Comparison of ENCODE assay signal across 13 cellular contexts in genomic region chr1:54274448-54274847, GRCh38.
A peak's percentile ranks its signal among the peaks of the same experiment; 100 is the strongest.
DNase-seq lines count a peak whose midpoint lies in the region; ATAC-seq and TF ChIP-seq lines count a peak whose summit lies in the region.
"Had no signal": no experiment of that assay in that cellular context is flagged by ENCODE, and none has a peak within 500 bp of the region (broad histone marks: within the 10 kb centered on the region; RNA-seq: fewer than 3 reads in every experiment).

No MANE protein-coding gene starts in this region.

- no peaks in the 10 kb centered on the region for H3K9me3 Mint-ChIP-seq in activated naive CD8-positive, alpha-beta T cell treated with anti-CD3 and anti-CD28 coated beads, Interleukin-2, amount 10 ng/mL, durations not matched to agents 7 days and 5 days
- no peaks in the 10 kb centered on the region for H3K9me3 Mint-ChIP-seq in activated naive CD8-positive, alpha-beta T cell treated with anti-CD3 and anti-CD28 coated beads for 36 hours
- no peaks in the 10 kb centered on the region for H3K9me3 Mint-ChIP-seq in natural killer cell treated with Interleukin-12 subunit alpha and Interleukin-12 subunit beta and Interleukin-15 and Interleukin-18, amount 100 ng/mL, for 72 hours
- H3K9me3 Mint-ChIP-seq: CD4-positive, CD25-positive, alpha-beta regulatory T cell; memory B cell had no signal

- no peak for ATAC-seq in activated naive CD8-positive, alpha-beta T cell treated with anti-CD3 and anti-CD28 coated beads, Interleukin-2, amount 10 ng/mL, durations not matched to agents 7 days and 5 days (ENCODE audit: low read depth)
- ATAC-seq in natural killer cell treated with Interleukin-12 subunit alpha and Interleukin-12 subunit beta and Interleukin-15 and Interleukin-18, amount 100 ng/mL, for 72 hours: no peak

- no peak for TF ChIP-seq POLR2A in uterus (IDR thresholded peaks at IDR 0.05)

- H3K9ac ChIP-seq in duodenal mucosa (ENCODE audit: low read depth in 1 of 2, low read length in 2 of 2): peak overlapping the region in 1 of 2 donors; percentile 21

- DNase-seq in activated naive CD8-positive, alpha-beta T cell treated with anti-CD3 and anti-CD28 coated beads, Interleukin-2, amount 10 ng/mL, durations not matched to agents 7 days and 5 days: no peak
- DNase-seq in activated naive CD8-positive, alpha-beta T cell treated with anti-CD3 and anti-CD28 coated beads for 36 hours: no peak
- no peak for DNase-seq in natural killer cell treated with Interleukin-12 subunit alpha and Interleukin-12 subunit beta and Interleukin-15 and Interleukin-18, amount 100 ng/mL, for 72 hours (ENCODE audit: low spot score)
- DNase-seq in uterus (no peak), MV-4-11 (lab: John Stamatoyannopoulos, UW) (no peak), NCI-H1092 treated with DMSO at 0.1 percent for 48 hours (lab: John Stamatoyannopoulos, UW) (no peak)
- no peak for DNase-seq in activated CD4-positive, alpha-beta T cell treated with anti-CD3 and anti-CD28 coated beads, Interleukin-2, amount 50 U/mL, for 4 hours
- DNase-seq: activated CD8-positive, alpha-beta memory T cell treated with anti-CD3 and anti-CD28 coated beads for 24 hours; CD4-positive, CD25-positive, alpha-beta regulatory T cell; KG1; PC-9 had no signal

- no peaks in the 10 kb centered on the region for H3K27me3 Mint-ChIP-seq in activated naive CD8-positive, alpha-beta T cell treated with anti-CD3 and anti-CD28 coated beads, Interleukin-2, amount 10 ng/mL, durations not matched to agents 7 days and 5 days
- H3K27me3 Mint-ChIP-seq in activated naive CD8-positive, alpha-beta T cell treated with anti-CD3 and anti-CD28 coated beads for 36 hours: no peaks in the 10 kb centered on the region
- H3K27me3 Mint-ChIP-seq in natural killer cell treated with Interleukin-12 subunit alpha and Interleukin-12 subunit beta and Interleukin-15 and Interleukin-18, amount 100 ng/mL, for 72 hours: no peaks in the 10 kb centered on the region
- H3K27me3 Mint-ChIP-seq: CD4-positive, CD25-positive, alpha-beta regulatory T cell; memory B cell had no signal

- no peak overlapping the region for H3K4me3 ChIP-seq in duodenal mucosa (ENCODE audit: low read depth in 1 of 2, low read length in 2 of 2)
- no peak overlapping the region for H3K4me3 ChIP-seq in uterus
- H3K4me3 ChIP-seq: PC-9 had no signal

- H3K27ac ChIP-seq in duodenal mucosa (ENCODE audit: low read depth, low read length): peak overlapping the region; percentile 71
- peak overlapping the region; percentile 85 to 95 for H3K27ac ChIP-seq in uterus
- H3K27ac ChIP-seq: PC-9 had no signal

- intact Hi-C loops in uterus (cut with DNase I; ENCODE audit: low total_unique reads): loop anchor here (5.0 to 10.0 kb wide), 3 partner anchors 50 to 213 kb away; partner anchors contain the start of gene SSBP3

- H3K9me3 ChIP-seq in duodenal mucosa (ENCODE audit: control insufficient read depth in 1 of 2, low read length in 2 of 2) (no peaks in the 10 kb centered on the region), uterus (no peaks in the 10 kb centered on the region)

- H3K4me1 Mint-ChIP-seq in activated naive CD8-positive, alpha-beta T cell treated with anti-CD3 and anti-CD28 coated beads, Interleukin-2, amount 10 ng/mL, durations not matched to agents 7 days and 5 days: peaks cover 42% of the 10 kb centered on the region
- H3K4me1 Mint-ChIP-seq in activated naive CD8-positive, alpha-beta T cell treated with anti-CD3 and anti-CD28 coated beads for 36 hours: peaks cover 34% of the 10 kb centered on the region
- peaks cover 35 to 60% of the 10 kb centered on the region in 2 donors for H3K4me1 Mint-ChIP-seq in natural killer cell treated with Interleukin-12 subunit alpha and Interleukin-12 subunit beta and Interleukin-15 and Interleukin-18, amount 100 ng/mL, for 72 hours (ENCODE audit: low read depth in 2 of 2)

- H3K27me3 ChIP-seq in duodenal mucosa (ENCODE audit: control insufficient read depth in 1 of 2, insufficient read depth in 2 of 2, low read length in 2 of 2) (no peaks in the 10 kb centered on the region), uterus (no peaks in the 10 kb centered on the region)

- POLR2A ChIA-PET in activated naive CD8-positive, alpha-beta T cell treated with anti-CD3 and anti-CD28 coated beads, Interleukin-2, amount 10 ng/mL, durations not matched to agents 7 days and 5 days (lab: Charles Lee): interaction anchor here (1.6 to 2.6 kb wide), 2 partner anchors 11 to 13 kb away, joined by 4 to 11 read pairs; no protein-coding TSS in a partner anchor

- H3K27ac Mint-ChIP-seq in activated naive CD8-positive, alpha-beta T cell treated with anti-CD3 and anti-CD28 coated beads, Interleukin-2, amount 10 ng/mL, durations not matched to agents 7 days and 5 days: peak overlapping the region; percentile 75
- H3K27ac Mint-ChIP-seq in activated naive CD8-positive, alpha-beta T cell treated with anti-CD3 and anti-CD28 coated beads for 36 hours: no peak overlapping the region
- H3K27ac Mint-ChIP-seq in natural killer cell treated with Interleukin-12 subunit alpha and Interleukin-12 subunit beta and Interleukin-15 and Interleukin-18, amount 100 ng/mL, for 72 hours: peak overlapping the region; percentile 44 to 76

- peaks cover 10% of the 10 kb centered on the region for H3K36me3 Mint-ChIP-seq in activated naive CD8-positive, alpha-beta T cell treated with anti-CD3 and anti-CD28 coated beads, Interleukin-2, amount 10 ng/mL, durations not matched to agents 7 days and 5 days
- peaks cover 8% of the 10 kb centered on the region for H3K36me3 Mint-ChIP-seq in activated naive CD8-positive, alpha-beta T cell treated with anti-CD3 and anti-CD28 coated beads for 36 hours
- H3K36me3 Mint-ChIP-seq in natural killer cell treated with Interleukin-12 subunit alpha and Interleukin-12 subunit beta and Interleukin-15 and Interleukin-18, amount 100 ng/mL, for 72 hours: peaks cover 4% of the 10 kb centered on the region

- peak in 2 of 4 experiments; percentile 18 for TF ChIP-seq CTCF in uterus (IDR thresholded peaks at IDR 0.05)

- H3K36me3 ChIP-seq in duodenal mucosa (ENCODE audit: control insufficient read depth in 1 of 2, insufficient read depth in 2 of 2, low read length in 2 of 2): peaks cover 0 to 8% of the 10 kb centered on the region in 2 donors
- H3K36me3 ChIP-seq in uterus: no peaks in the 10 kb centered on the region

- peaks cover 73% of the 10 kb centered on the region in 2 donors for H3K4me1 ChIP-seq in duodenal mucosa (ENCODE audit: control insufficient read depth in 1 of 2, insufficient read depth in 2 of 2, low read length in 2 of 2)
- peaks cover 45 to 46% of the 10 kb centered on the region in 2 donors for H3K4me1 ChIP-seq in uterus

- H3K4me3 Mint-ChIP-seq in activated naive CD8-positive, alpha-beta T cell treated with anti-CD3 and anti-CD28 coated beads, Interleukin-2, amount 10 ng/mL, durations not matched to agents 7 days and 5 days: no peak overlapping the region
- H3K4me3 Mint-ChIP-seq in activated naive CD8-positive, alpha-beta T cell treated with anti-CD3 and anti-CD28 coated beads for 36 hours: no peak overlapping the region
- H3K4me3 Mint-ChIP-seq in natural killer cell treated with Interleukin-12 subunit alpha and Interleukin-12 subunit beta and Interleukin-15 and Interleukin-18, amount 100 ng/mL, for 72 hours: no peak overlapping the region
- H3K4me3 Mint-ChIP-seq: CD4-positive, CD25-positive, alpha-beta regulatory T cell; memory B cell had no signal
